25 cellular contexts compared by ENCODE assay signal in genomic region chr3:183680061-183680460, GRCh38.
"Had no signal": no experiment of that assay in that cellular context is flagged by ENCODE, and none has a peak within 500 bp of the region (broad histone marks: within the 10 kb centered on the region; RNA-seq: fewer than 3 reads in every experiment).

No MANE protein-coding gene starts in this region.

- H3K27ac Mint-ChIP-seq: activated CD4-positive, alpha-beta T cell treated with anti-CD3 and anti-CD28 coated beads, Interleukin-2, amount 10 ng/mL, durations not matched to agents 7 days and 5 days; activated naive CD4-positive, alpha-beta T cell treated with anti-CD3 and anti-CD28 coated beads for 36 hours; activated naive CD4-positive, alpha-beta T cell treated with anti-CD3 and anti-CD28 coated beads, Interleukin-2, amount 50 U/mL, for 72 hours; activated T-helper 1 cell treated with anti-CD3 and anti-CD28 coated beads, Interleukin-12 subunit alpha, Interleukin-12 subunit beta, Interleukin-2, Interleukin-4 antibody, amounts not matched to agents 30 ng/mL and 10 ng/mL and 1 ng/mL, durations not matched to agents 14 hours and 24 hours and 36 hours had no signal

- H3K4me3 Mint-ChIP-seq: activated CD4-positive, alpha-beta T cell treated with anti-CD3 and anti-CD28 coated beads, Interleukin-2, amount 10 ng/mL, durations not matched to agents 7 days and 5 days; activated naive CD4-positive, alpha-beta T cell treated with anti-CD3 and anti-CD28 coated beads for 36 hours; activated T-cell treated with anti-CD3 and anti-CD28 coated beads, Interleukin-2, amount 50 U/mL, for 4 hours; activated T-helper 1 cell treated with anti-CD3 and anti-CD28 coated beads, Interleukin-12 subunit alpha, Interleukin-12 subunit beta, Interleukin-2, Interleukin-4 antibody, amounts not matched to agents 30 ng/mL and 10 ng/mL and 1 ng/mL, durations not matched to agents 14 hours and 24 hours and 36 hours had no signal

- H3K36me3 Mint-ChIP-seq: activated naive CD4-positive, alpha-beta T cell treated with anti-CD3 and anti-CD28 coated beads, Interleukin-2, amount 50 U/mL, for 72 hours had no signal

- H3K27ac ChIP-seq: adrenal gland, body of pancreas, breast epithelium, PC-9, WERI-Rb-1 had no signal

- H3K36me3 ChIP-seq: breast epithelium had no signal

- H3K4me2 ChIP-seq: PC-9 had no signal

- H2AFZ ChIP-seq: PC-9 had no signal

- H3K9me3 ChIP-seq: adrenal gland, body of pancreas, breast epithelium had no signal

- H3K27me3 Mint-ChIP-seq: activated CD4-positive, alpha-beta T cell treated with anti-CD3 and anti-CD28 coated beads, Interleukin-2, amount 10 ng/mL, durations not matched to agents 7 days and 5 days had no signal

- H3K27me3 ChIP-seq: adrenal gland, body of pancreas, breast epithelium had no signal

- H3K4me3 ChIP-seq: adrenal gland, body of pancreas, breast epithelium, PC-9 had no signal

- H3K4me1 ChIP-seq: adrenal gland, body of pancreas, breast epithelium had no signal

- ATAC-seq: activated naive CD4-positive, alpha-beta T cell treated with anti-CD3 and anti-CD28 coated beads, Interleukin-2, amount 50 U/mL, for 72 hours; activated T-cell treated with anti-CD3 and anti-CD28 coated beads, Interleukin-2, amount 50 U/mL, for 4 hours; body of pancreas had no signal

- H3K9me3 Mint-ChIP-seq: activated CD4-positive, alpha-beta T cell treated with anti-CD3 and anti-CD28 coated beads, Interleukin-2, amount 10 ng/mL, durations not matched to agents 7 days and 5 days; activated naive CD4-positive, alpha-beta T cell treated with anti-CD3 and anti-CD28 coated beads for 36 hours; activated naive CD4-positive, alpha-beta T cell treated with anti-CD3 and anti-CD28 coated beads, Interleukin-2, amount 50 U/mL, for 72 hours; activated T-cell treated with anti-CD3 and anti-CD28 coated beads, Interleukin-2, amount 50 U/mL, for 4 hours; activated T-helper 1 cell treated with anti-CD3 and anti-CD28 coated beads, Interleukin-12 subunit alpha, Interleukin-12 subunit beta, Interleukin-2, Interleukin-4 antibody, amounts not matched to agents 30 ng/mL and 10 ng/mL and 1 ng/mL, durations not matched to agents 14 hours and 24 hours and 36 hours had no signal

- DNase-seq: activated CD4-positive, alpha-beta T cell treated with anti-CD3 and anti-CD28 coated beads, Interleukin-2, amount 10 ng/mL, durations not matched to agents 7 days and 5 days; activated CD4-positive, alpha-beta T cell treated with anti-CD3 and anti-CD28 coated beads, Interleukin-2, amount 50 U/mL, for 48 hours; activated CD4-positive, CD25-positive, alpha-beta regulatory T cell; activated CD8-positive, alpha-beta memory T cell treated with anti-CD3 and anti-CD28 coated beads, Interleukin-2, amount 50 U/mL, for 4 hours; activated gamma-delta T cell treated with Interleukin-2 at 50 U/mL for 16 hours; activated naive CD4-positive, alpha-beta T cell treated with anti-CD3 and anti-CD28 coated beads for 36 hours; activated T-cell treated with anti-CD3 and anti-CD28 coated beads for 4 hours; activated T-cell treated with anti-CD3 and anti-CD28 coated beads, Interleukin-2, amount 50 U/mL, for 4 hours; adrenal gland; body of pancreas; NCI-H1105; NCI-H1417 treated with DMSO at 0.1 percent for 48 hours; NCI-H1930; NCI-H2081 treated with DMSO at 0.1 percent for 48 hours; NCI-H345; NCI-H524 treated with DMSO at 0.1 percent for 48 hours; PC-9; Right ventricle myocardium superior; SW 1271; T-helper 1 cell; T1000; WERI-Rb-1 had no signal
